Comparison of ENCODE assay signal across 10 cellular contexts in genomic region chr10:3096149-3096548, GRCh38. TPM values are rescaled to one million over a fixed set of nuclear protein-coding genes. Genes with fewer than 3 reads are reported as not detected.
A peak's percentile ranks its signal among the peaks of the same experiment; 100 is the strongest.
DNase-seq lines count a peak whose midpoint lies in the region; TF ChIP-seq lines count a peak whose summit lies in the region.
"Had no signal": no experiment of that assay in that cellular context is flagged by ENCODE, and none has a peak within 500 bp of the region (broad histone marks: within the 10 kb centered on the region; RNA-seq: fewer than 3 reads in every experiment).

No MANE protein-coding gene starts in this region.

- dilution Hi-C loops in mammary epithelial cell (cut with HindIII; ENCODE audit: low sequenced_read_pairs), result no loop called here

- H3K4me3 ChIP-seq in AG04450 (ENCODE audit: low read depth, low read length) (peak overlapping the region; percentile 37), MG63 (no peak overlapping the region), mammary epithelial cell (replicated peaks in 1 of 3; ENCODE audit: insufficient read depth in 1 of 3, low read depth in 2 of 3, low read length in 3 of 3) (peak overlapping the region in 1 of 3 experiments; percentile 2), muscle layer of duodenum (ENCODE audit: low read depth in 1 of 2, low read length in 2 of 2) (peak overlapping the region in 1 of 2 donors; percentile 4)

- CTCF ChIA-PET in AG04450 (lab: Charles Lee) (no interaction called here), mammary epithelial cell (lab: Charles Lee; ENCODE audit: low non-redundant PET) (no interaction called here)

- H3K27me3 ChIP-seq in AG04450 (ENCODE audit: control insufficient read depth, insufficient read depth, low read length), result no peaks in the 10 kb centered on the region
- H3K27me3 ChIP-seq in MG63, result no peaks in the 10 kb centered on the region
- H3K27me3 ChIP-seq in mammary epithelial cell (ENCODE audit: insufficient read depth, low read length), result no peaks in the 10 kb centered on the region
- no peaks in the 10 kb centered on the region for H3K27me3 ChIP-seq in muscle layer of duodenum (ENCODE audit: low read depth, low read length)

- TF ChIP-seq CTCF in AG04450 (IDR thresholded peaks at IDR 0.05; ENCODE audit: low read depth, low read length) (no peak), mammary epithelial cell (conservative IDR thresholded peaks at IDR 0.05 in 1 of 2, IDR thresholded peaks at IDR 0.05 in 1 of 2; ENCODE audit: extremely low read depth in 1 of 2, insufficient read depth in 1 of 2, low read depth in 1 of 2, low read length in 2 of 2) (no peak)

- intact Hi-C loops in mammary epithelial cell (cut with micrococcal nuclease), result no loop called here

- in situ Hi-C loops in mammary epithelial cell (cut with MboI; ENCODE audit: low sequenced_read_pairs in 2 of 2), result no loop called here

- 74% methylated on average over 11 of the region's 16 CpGs for WGBS in mammary epithelial cell (ENCODE audit: low coverage, missing lambda C conversion rate)

- H3K9ac ChIP-seq in mammary epithelial cell (ENCODE audit: insufficient read depth, low read length), result peak overlapping the region; percentile 66
- H3K9ac ChIP-seq: KMS-11, parathyroid adenoma had no signal

- no TSS peak for BruUV-seq in mammary epithelial cell (replicated peaks; lab: Mats Ljungman, UMichigan)

- peaks cover 80% of the 10 kb centered on the region for H3K79me2 ChIP-seq in mammary epithelial cell (ENCODE audit: insufficient read depth, low read length)
- H3K79me2 ChIP-seq: parathyroid adenoma had no signal

- H3K4me1 ChIP-seq in mammary epithelial cell (ENCODE audit: insufficient read depth, low read length) (peaks cover 64% of the 10 kb centered on the region), muscle layer of duodenum (ENCODE audit: control insufficient read depth in 1 of 2, insufficient read depth in 2 of 2, low read length in 2 of 2) (peaks cover 9 to 15% of the 10 kb centered on the region in 2 donors)
- H3K4me1 ChIP-seq: parathyroid adenoma had no signal

- H3K9me3 ChIP-seq in AG04450 (ENCODE audit: control insufficient read depth, insufficient read depth, low read length), result peaks cover 4% of the 10 kb centered on the region; the same call in 1 of the 2 replicates
- no peaks in the 10 kb centered on the region for H3K9me3 ChIP-seq in MG63
- H3K9me3 ChIP-seq in mammary epithelial cell (replicated peaks; ENCODE audit: insufficient read depth, low read length), result no peaks in the 10 kb centered on the region
- no peaks in the 10 kb centered on the region for H3K9me3 ChIP-seq in muscle layer of duodenum (ENCODE audit: control insufficient read depth in 1 of 2, low read length in 2 of 2)

- no peak overlapping the region for H2AFZ ChIP-seq in mammary epithelial cell (ENCODE audit: low read depth, low read length)
- H2AFZ ChIP-seq: parathyroid adenoma had no signal

- no peaks in the 10 kb centered on the region for H4K20me1 ChIP-seq in mammary epithelial cell (ENCODE audit: insufficient read depth, low read length)

- peak overlapping the region; percentile 96 for H3K27ac ChIP-seq in AG04450 (ENCODE audit: low read depth, low read length)
- H3K27ac ChIP-seq in mammary epithelial cell (ENCODE audit: insufficient read depth, low read depth, low read length), result peak overlapping the region; percentile 99
- peak overlapping the region; percentile 79 for H3K27ac ChIP-seq in muscle layer of duodenum (ENCODE audit: low read length)
- H3K27ac ChIP-seq: KMS-11, parathyroid adenoma had no signal

- POLR2A ChIA-PET in AG04450 (lab: Yijun Ruan, JAX), result interaction anchor here (0.7 to 2.4 kb wide), 4 partner anchors 11 to 77 kb away, joined by 3 to 33 read pairs (median 12); partner anchors contain the start of gene PITRM1

- DNase-seq in AG04450 (ENCODE audit: low read depth, low spot score) (no peak), MG63 (peak; percentile 28), mammary epithelial cell (no peak), NCI-H446 treated with DMSO at 0.1 percent for 48 hours (lab: John Stamatoyannopoulos, UW) (no peak), kidney glomerular epithelial cell (lab: John Stamatoyannopoulos, UW) (no peak), nucleus accumbens (lab: John Stamatoyannopoulos, UW) (no peak)
- DNase-seq in stimulated activated CD4-positive, alpha-beta T cell treated with anti-CD3 and anti-CD28 coated beads, Interleukin-4, amount 100 ng/mL, for 24 hours, result no peak

- peaks cover 34% of the 10 kb centered on the region for H3K36me3 ChIP-seq in MG63
- H3K36me3 ChIP-seq in mammary epithelial cell (ENCODE audit: insufficient read depth, low read length), result peaks cover 20% of the 10 kb centered on the region
- H3K36me3 ChIP-seq in muscle layer of duodenum (ENCODE audit: control insufficient read depth in 1 of 2, insufficient read depth in 2 of 2, low read length in 2 of 2), result peaks cover 5 to 6% of the 10 kb centered on the region in 2 donors

- H3K4me2 ChIP-seq in mammary epithelial cell (ENCODE audit: insufficient read depth, low read depth, low read length), result peak overlapping the region; percentile 79
- H3K4me2 ChIP-seq: KMS-11 had no signal

RNA-seq across cellular contexts. Expression of gene PFKP, which starts 28.8 kb away (rescaled TPM):
- polyA plus RNA-seq in AG04450 (2011; rRNA removed) (122 and 135 TPM in 2 replicates), mammary epithelial cell (201 TPM)
- 103 and 128 TPM in 2 replicates for polyA minus RNA-seq in AG04450 (2011; rRNA and poly(A)+ RNA removed)
- 121 and 183 TPM in 2 replicates for total RNA-seq in MG63 (2014; rRNA removed; shearing (Covaris generic); ENCODE audit: low replicate concordance)
- 100 to 1,000 TPM; 142 to 272 TPM for total RNA-seq in mammary epithelial cell
- 208 TPM for polyA minus RNA-seq in mammary epithelial cell
